Comparison of ENCODE assay signal across 12 cellular contexts in genomic region chr1:31577515-31578191, GRCh38. TPM values are rescaled to one million over a fixed set of nuclear protein-coding genes. Genes with fewer than 3 reads are reported as not detected.
DNase-seq lines count a peak whose midpoint lies in the region; ATAC-seq and TF ChIP-seq lines count a peak whose summit lies in the region.
"Had no signal": no experiment of that assay in that cellular context is flagged by ENCODE, and none has a peak within 500 bp of the region (broad histone marks: within the 10 kb centered on the region; RNA-seq: fewer than 3 reads in every experiment).

No MANE protein-coding gene starts in this region.

- H2AFZ ChIP-seq in GM23248, result no peak overlapping the region

- no peak for DNase-seq in BJ (ENCODE audit: low read depth)
- no peak for DNase-seq in WTC11 (ENCODE audit: low spot score)
- peak; percentile 71 for DNase-seq in glomerular visceral epithelial cell (ENCODE audit: extremely low spot score)
- no peak for DNase-seq in progenitor cell of endocrine pancreas (ENCODE audit: low spot score, unreplicated experiment)
- no peak for DNase-seq in activated CD4-positive, alpha-beta T cell treated with anti-CD3 and anti-CD28 coated beads, Interleukin-2, amount 50 U/mL, for 4 hours
- DNase-seq in GM23248, result no peak
- DNase-seq: NCI-H510A treated with DMSO at 0.1 percent for 48 hours, WERI-Rb-1 had no signal

- H3K79me2 ChIP-seq in GM23248 (ENCODE audit: insufficient read depth), result no peaks in the 10 kb centered on the region

- H3K4me1 ChIP-seq in GM23248 (ENCODE audit: insufficient read depth), result peaks cover 50% of the 10 kb centered on the region

- H3K4me1 Mint-ChIP-seq in WTC11 (peaks cover 32% of the 10 kb centered on the region), progenitor cell of endocrine pancreas (ENCODE audit: low read depth) (peaks cover 27% of the 10 kb centered on the region)

- H3K27ac Mint-ChIP-seq in WTC11, result no peak overlapping the region
- no peak overlapping the region for H3K27ac Mint-ChIP-seq in progenitor cell of endocrine pancreas

- CTCF ChIA-PET in BJ (lab: Yijun Ruan, JAX) (interaction anchor here (0.6 to 18.7 kb wide), 5 partner anchors 10 to 212 kb away, joined by 3 to 366 read pairs (median 7); no protein-coding TSS in a partner anchor), WTC11 (lab: Charles Lee) (interaction anchor here (0.6 to 3.1 kb wide), 4 partner anchors 9 to 413 kb away, joined by 3 to 15 read pairs (median 6); no protein-coding TSS in a partner anchor)

- TF ChIP-seq CTCF in BJ (IDR thresholded peaks at IDR 0.05; ENCODE audit: insufficient read depth, low read depth, low read length) (no peak), WTC11 (IDR thresholded peaks at IDR 0.05) (no peak), progenitor cell of endocrine pancreas (IDR thresholded peaks at IDR 0.05; ENCODE audit: unreplicated experiment) (no peak)

- no peak overlapping the region for H3K27ac ChIP-seq in GM23248
- H3K27ac ChIP-seq: HL-60, WERI-Rb-1 had no signal

- H3K36me3 ChIP-seq in BJ (ENCODE audit: control insufficient read depth, insufficient read depth, low read length), result peaks cover 1% of the 10 kb centered on the region; the same call in 1 of the 2 replicates
- no peaks in the 10 kb centered on the region for H3K36me3 ChIP-seq in GM23248 (ENCODE audit: low read depth)
- H3K36me3 ChIP-seq: WERI-Rb-1 had no signal

- no peaks in the 10 kb centered on the region for H3K36me3 Mint-ChIP-seq in WTC11
- no peaks in the 10 kb centered on the region for H3K36me3 Mint-ChIP-seq in progenitor cell of endocrine pancreas (ENCODE audit: insufficient read depth)

- in situ Hi-C loops in GM23248 (cut with MboI), result no loop called here

- ATAC-seq in WTC11 (no peak), HG02763 (IDR thresholded peaks at IDR 0.05; ENCODE audit: unreplicated experiment) (no peak), GM19467 (IDR thresholded peaks at IDR 0.05; ENCODE audit: unreplicated experiment) (no peak)

- H3K4me3 ChIP-seq in BJ (ENCODE audit: low read depth, low read length), result peak overlapping the region; percentile 50
- no peak overlapping the region for H3K4me3 ChIP-seq in GM23248

- no peak overlapping the region for H3K9ac ChIP-seq in GM23248

- H3K4me2 ChIP-seq in GM23248 (ENCODE audit: unreplicated experiment), result no peak overlapping the region

- H3K27me3 Mint-ChIP-seq in WTC11 (ENCODE audit: low read depth) (no peaks in the 10 kb centered on the region; the same call in 1 of the 2 replicates), progenitor cell of endocrine pancreas (peaks cover 11% of the 10 kb centered on the region)

- WGBS in GM23248 (ENCODE audit: low coverage in 1 of 2, low lambda C conversion rate in 2 of 2, missing lambda C conversion rate in 2 of 2), 2 experiments, result 79 to 81% methylated on average over 6 of the region's 6 CpGs

- H3F3A ChIP-seq in GM23248 (ENCODE audit: insufficient read depth), result peaks cover 29% of the 10 kb centered on the region

- H3K27me3 ChIP-seq in BJ (ENCODE audit: control insufficient read depth, insufficient read depth, low read length) (no peaks in the 10 kb centered on the region), GM23248 (replicated peaks; ENCODE audit: insufficient read depth) (no peaks in the 10 kb centered on the region)

- H3K9me3 ChIP-seq in GM23248 (ENCODE audit: low read depth), result no peaks in the 10 kb centered on the region

- no peaks in the 10 kb centered on the region for H3K9me2 ChIP-seq in GM23248 (ENCODE audit: insufficient read depth)

- H4K20me1 ChIP-seq in GM23248 (ENCODE audit: insufficient read depth), result no peaks in the 10 kb centered on the region

- peak overlapping the region; percentile 35 for H3K4me3 Mint-ChIP-seq in WTC11
- H3K4me3 Mint-ChIP-seq in progenitor cell of endocrine pancreas (ENCODE audit: low read depth), result peak overlapping the region; percentile 43

- POLR2A ChIA-PET in BJ (lab: Charles Lee), result no interaction called here
- POLR2A ChIA-PET in WTC11 (lab: Charles Lee), result no interaction called here

- H3K9me3 Mint-ChIP-seq in WTC11 (no peaks in the 10 kb centered on the region), progenitor cell of endocrine pancreas (ENCODE audit: low read depth) (no peaks in the 10 kb centered on the region)

TF ChIP-seq in WTC11, 78 proteins besides CTCF, POLR2A, EP300 and RAD21 (continues in another document):
- no peak for TF ChIP-seq TEAD1 (CRISPR knock-in tag; IDR thresholded peaks at IDR 0.05)
- TF ChIP-seq ZNF532 (CRISPR knock-in tag; IDR thresholded peaks at IDR 0.05; ENCODE audit: borderline replicate concordance), result no peak
- TF ChIP-seq IRF1 (CRISPR knock-in tag; IDR thresholded peaks at IDR 0.05), result no peak
- TF ChIP-seq, protein P1, sequence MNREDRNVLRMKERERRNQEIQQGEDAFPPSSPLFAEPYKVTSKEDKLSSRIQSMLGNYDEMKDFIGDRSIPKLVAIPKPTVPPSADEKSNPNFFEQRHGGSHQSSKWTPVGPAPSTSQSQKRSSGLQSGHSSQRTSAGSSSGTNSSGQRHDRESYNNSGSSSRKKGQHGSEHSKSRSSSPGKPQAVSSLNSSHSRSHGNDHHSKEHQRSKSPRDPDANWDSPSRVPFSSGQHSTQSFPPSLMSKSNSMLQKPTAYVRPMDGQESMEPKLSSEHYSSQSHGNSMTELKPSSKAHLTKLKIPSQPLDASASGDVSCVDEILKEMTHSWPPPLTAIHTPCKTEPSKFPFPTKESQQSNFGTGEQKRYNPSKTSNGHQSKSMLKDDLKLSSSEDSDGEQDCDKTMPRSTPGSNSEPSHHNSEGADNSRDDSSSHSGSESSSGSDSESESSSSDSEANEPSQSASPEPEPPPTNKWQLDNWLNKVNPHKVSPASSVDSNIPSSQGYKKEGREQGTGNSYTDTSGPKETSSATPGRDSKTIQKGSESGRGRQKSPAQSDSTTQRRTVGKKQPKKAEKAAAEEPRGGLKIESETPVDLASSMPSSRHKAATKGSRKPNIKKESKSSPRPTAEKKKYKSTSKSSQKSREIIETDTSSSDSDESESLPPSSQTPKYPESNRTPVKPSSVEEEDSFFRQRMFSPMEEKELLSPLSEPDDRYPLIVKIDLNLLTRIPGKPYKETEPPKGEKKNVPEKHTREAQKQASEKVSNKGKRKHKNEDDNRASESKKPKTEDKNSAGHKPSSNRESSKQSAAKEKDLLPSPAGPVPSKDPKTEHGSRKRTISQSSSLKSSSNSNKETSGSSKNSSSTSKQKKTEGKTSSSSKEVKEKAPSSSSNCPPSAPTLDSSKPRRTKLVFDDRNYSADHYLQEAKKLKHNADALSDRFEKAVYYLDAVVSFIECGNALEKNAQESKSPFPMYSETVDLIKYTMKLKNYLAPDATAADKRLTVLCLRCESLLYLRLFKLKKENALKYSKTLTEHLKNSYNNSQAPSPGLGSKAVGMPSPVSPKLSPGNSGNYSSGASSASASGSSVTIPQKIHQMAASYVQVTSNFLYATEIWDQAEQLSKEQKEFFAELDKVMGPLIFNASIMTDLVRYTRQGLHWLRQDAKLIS (CRISPR knock-in tag; IDR thresholded peaks at IDR 0.05; ENCODE audit: borderline replicate concordance), result no peak

RNA-seq across cellular contexts. Expression of gene TINAGL1, which starts 1.3 kb away (rescaled TPM):
- polyA plus RNA-seq in BJ (2011; rRNA removed) (32.6 and 39.0 TPM in 2 replicates), GM23248 (2016; fragmentation: Nextera tagmentation; extraction: Ambion mirVana) (1.1 and 1.4 TPM in 2 replicates)
- polyA minus RNA-seq in BJ (2011; rRNA and poly(A)+ RNA removed), result 24.7 and 35.4 TPM in 2 replicates
- total RNA-seq in WTC11 (2021) (7.2 to 8.4 TPM (median 8.4 TPM) in 3 replicates), progenitor cell of endocrine pancreas (2.6 and 4.4 TPM in 2 replicates)
- 3.5 and 4.7 TPM in 2 replicates for total RNA-seq in GM23248 (2014; rRNA removed; shearing (Covaris generic))
- total RNA-seq: mononuclear cell had no signal

RNA-seq across cellular contexts. Expression of gene HCRTR1, which starts 39.8 kb away (rescaled TPM):
- polyA plus RNA-seq in BJ (2011; rRNA removed), result not detected in 2 replicates
- polyA minus RNA-seq in BJ (2011; rRNA and poly(A)+ RNA removed), result not detected in 2 replicates
- 0.13 to 0.23 TPM (median 0.14 TPM) in 3 replicates for total RNA-seq in WTC11 (2021)
- total RNA-seq in progenitor cell of endocrine pancreas, result not detected in 2 replicates
- not detected in 2 replicates for total RNA-seq in GM23248 (2014; rRNA removed; shearing (Covaris generic))
- not detected in 2 replicates for polyA plus RNA-seq in GM23248 (2016; fragmentation: Nextera tagmentation; extraction: Ambion mirVana)
- total RNA-seq: mononuclear cell had no signal
